In the genomic region with DNA sequence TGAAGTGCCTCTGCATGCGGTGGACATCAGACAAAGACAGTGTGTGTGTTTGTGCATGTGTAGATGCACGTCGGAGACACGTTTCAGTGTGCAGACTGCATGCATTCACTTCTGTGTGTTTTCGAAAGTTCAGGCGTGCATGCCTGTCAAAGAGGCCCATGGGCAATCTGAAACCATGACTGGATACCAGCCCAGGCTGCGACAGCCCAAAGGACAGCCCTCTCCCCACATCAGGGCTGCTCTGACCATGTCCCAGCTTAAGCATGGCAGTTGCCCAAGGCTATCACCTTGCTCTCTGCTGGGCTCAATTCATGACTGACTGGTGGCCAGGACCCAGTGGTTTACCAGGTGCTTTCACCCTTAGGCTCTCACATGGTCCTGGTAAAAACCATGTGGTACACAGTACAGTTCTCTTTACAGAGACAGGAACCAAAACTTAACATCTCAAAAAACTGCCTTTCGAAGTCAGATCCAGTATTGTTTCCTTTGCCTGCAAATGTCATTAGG, we compare ENCODE assay signal across 14 cellular contexts.
A peak's percentile ranks its signal among the peaks of the same experiment; 100 is the strongest.
DNase-seq lines count a peak whose midpoint lies in the region; ATAC-seq, FAIRE-seq and TF ChIP-seq lines count a peak whose summit lies in the region.
"Had no signal": no experiment of that assay in that cellular context is flagged by ENCODE, and none has a peak within 500 bp of the region (broad histone marks: within the 10 kb centered on the region; RNA-seq: fewer than 3 reads in every experiment).

No MANE protein-coding gene starts in this region.

- ATAC-seq in HG02588 (IDR thresholded peaks at IDR 0.05; ENCODE audit: unreplicated experiment) (peak; percentile 41), HG03342 (IDR thresholded peaks at IDR 0.05; ENCODE audit: unreplicated experiment) (peak; percentile 35)
- no peak for ATAC-seq in activated CD4-positive, CD25-positive, alpha-beta regulatory T cell treated with anti-CD3 and anti-CD28 coated beads, Interleukin-2, amount 50 U/mL, for 24 hours
- no peak for ATAC-seq in activated T-cell treated with anti-CD3 and anti-CD28 coated beads, Interleukin-2, amount 50 U/mL, for 4 hours

- peaks cover 2% of the 10 kb centered on the region for H3K27me3 Mint-ChIP-seq in activated T-cell treated with anti-CD3 and anti-CD28 coated beads, Interleukin-2, amount 50 U/mL, for 4 hours (ENCODE audit: low read depth)
- H3K27me3 Mint-ChIP-seq: brain had no signal

- DNase-seq in GM10248 (ENCODE audit: extremely low spot score) = peak; percentile 38
- DNase-seq in GM19239 (ENCODE audit: insufficient read length, low spot score) = no peak
- no peak for DNase-seq in activated T-cell treated with anti-CD3 and anti-CD28 coated beads, Interleukin-2, amount 50 U/mL, for 4 hours
- no peak for DNase-seq in KG1 (lab: John Stamatoyannopoulos, UW)
- DNase-seq in NCI-H510A (lab: John Stamatoyannopoulos, UW) = no peak
- DNase-seq: activated T-cell treated with anti-CD3 and anti-CD28 coated beads, Interleukin-2, amount 50 U/mL, for 1 hour; GM23248; NCI-H2107 had no signal

- H3K4me3 Mint-ChIP-seq in activated T-cell treated with anti-CD3 and anti-CD28 coated beads, Interleukin-2, amount 50 U/mL, for 4 hours = no peak overlapping the region
- H3K4me3 Mint-ChIP-seq: brain had no signal

- no peaks in the 10 kb centered on the region for H3K4me1 Mint-ChIP-seq in activated T-cell treated with anti-CD3 and anti-CD28 coated beads, Interleukin-2, amount 50 U/mL, for 4 hours (ENCODE audit: low read depth)

- CTCF ChIA-PET in GM10248 (lab: Yijun Ruan, JAX) = interaction anchor here (0.8 to 7.7 kb wide), 6 partner anchors 9 to 58 kb away, joined by 3 to 81 read pairs (median 6); no protein-coding TSS in a partner anchor

- peaks cover 3% of the 10 kb centered on the region for H3K9me3 Mint-ChIP-seq in activated T-cell treated with anti-CD3 and anti-CD28 coated beads, Interleukin-2, amount 50 U/mL, for 4 hours

- POLR2A ChIA-PET in GM10248 (lab: Yijun Ruan, JAX) = no interaction called here

- FAIRE-seq in GM19239 (lab: Jason Lieb, UNC) = peak; percentile 94
- FAIRE-seq: A204.1, RCC 7860 had no signal

- no peak for TF ChIP-seq CTCF in GM10248 (IDR thresholded peaks at IDR 0.05; ENCODE audit: control extremely low read depth, extremely low read depth, low read depth, missing control alignments)

- no peaks in the 10 kb centered on the region for H3K36me3 Mint-ChIP-seq in activated T-cell treated with anti-CD3 and anti-CD28 coated beads, Interleukin-2, amount 50 U/mL, for 4 hours (ENCODE audit: insufficient read depth)
- H3K36me3 Mint-ChIP-seq: brain had no signal

Comparison
In these comparisons a context has a peak if more than half of its experiments do, and no peak if none do; other contexts are left out.
1. ATAC-seq: peak in HG02588 (single experiment) and HG03342 (single experiment); none in activated CD4-positive, CD25-positive, alpha-beta regulatory T cell treated with anti-CD3 and anti-CD28 coated beads, Interleukin-2, amount 50 U/mL, for 24 hours (0 of 2) and activated T-cell treated with anti-CD3 and anti-CD28 coated beads, Interleukin-2, amount 50 U/mL, for 4 hours (0 of 2).